16 cellular contexts compared by ENCODE assay signal in genomic region chr11:45811571-45812290, GRCh38. TPM values are rescaled to one million over a fixed set of nuclear protein-coding genes. Genes with fewer than 3 reads are reported as not detected.
DNase-seq lines count a peak whose midpoint lies in the region; ATAC-seq and TF ChIP-seq lines count a peak whose summit lies in the region.
"Had no signal": no experiment of that assay in that cellular context is flagged by ENCODE, and none has a peak within 500 bp of the region (broad histone marks: within the 10 kb centered on the region; RNA-seq: fewer than 3 reads in every experiment).

No MANE protein-coding gene starts in this region.

- no peak for TF ChIP-seq CTCF in CD14-positive monocyte (IDR thresholded peaks at IDR 0.05)
- TF ChIP-seq CTCF in esophagus muscularis mucosa (IDR thresholded peaks at IDR 0.05), result no peak

- peaks cover 0 to 4% (median 0%) of the 10 kb centered on the region in 7 donors for H3K9me3 Mint-ChIP-seq in CD14-positive monocyte
- no peaks in the 10 kb centered on the region for H3K9me3 Mint-ChIP-seq in stimulated activated memory B cell treated with anti-CD40 and anti-IgM and Interleukin-4, amounts not matched to agents 10 μg/mL and 1 μg/mL and 100 μg/mL, for 72 hours
- H3K9me3 Mint-ChIP-seq: CD4-positive, alpha-beta memory T cell had no signal

- H3K27ac ChIP-seq in BLaER1 (peak overlapping the region; percentile 23), esophagus muscularis mucosa (replicated peaks in 1 of 4) (no peak overlapping the region)
- H3K27ac ChIP-seq: C4-2B had no signal

- DNase-seq in CD14-positive monocyte (ENCODE audit: low spot score) (peak; percentile 33), T-helper 17 cell (no peak), esophagus muscularis mucosa (ENCODE audit: extremely low spot score) (no peak), NCI-H526 (lab: John Stamatoyannopoulos, UW) (no peak), NCI-H2029 (lab: John Stamatoyannopoulos, UW) (no peak)
- DNase-seq: CD4-positive, alpha-beta memory T cell; DMS153; DMS79; GDM1; GOT3; H7 had no signal

- H3K36me3 ChIP-seq in BLaER1 (peaks cover 52% of the 10 kb centered on the region), esophagus muscularis mucosa (peaks cover 9 to 50% (median 43%) of the 10 kb centered on the region in 4 donors)

- peak overlapping the region; percentile 61 for H3K4me2 ChIP-seq in BLaER1

- H3K4me3 ChIP-seq in BLaER1 (no peak overlapping the region), esophagus muscularis mucosa (no peak overlapping the region)

- 84% methylated on average over 7 of the region's 8 CpGs for WGBS in esophagus muscularis mucosa

- intact Hi-C loops in CD14-positive monocyte (cut with micrococcal nuclease), result no loop called here
- intact Hi-C loops in esophagus muscularis mucosa (cut with DNase I), result no loop called here

- no peak overlapping the region for H3K9ac ChIP-seq in BLaER1

- H4K20me1 ChIP-seq in BLaER1, result peaks cover 44% of the 10 kb centered on the region

- H3K27me3 ChIP-seq in BLaER1 (no peaks in the 10 kb centered on the region), esophagus muscularis mucosa (no peaks in the 10 kb centered on the region)

- H3K27ac Mint-ChIP-seq in CD14-positive monocyte (peak overlapping the region in 2 of 7 donors; percentile 46), T-helper 17 cell (peak overlapping the region; percentile 77)
- H3K27ac Mint-ChIP-seq in stimulated activated memory B cell treated with anti-CD40 and anti-IgM and Interleukin-4, amounts not matched to agents 10 μg/mL and 1 μg/mL and 100 μg/mL, for 72 hours, result peak overlapping the region; percentile 35
- H3K27ac Mint-ChIP-seq: B cell had no signal

- H3K27me3 Mint-ChIP-seq in CD14-positive monocyte (ENCODE audit: low read depth in 3 of 3) (peaks cover 0 to 1% (median 0%) of the 10 kb centered on the region in 3 donors), T-helper 17 cell (no peaks in the 10 kb centered on the region)
- H3K27me3 Mint-ChIP-seq in stimulated activated memory B cell treated with anti-CD40 and anti-IgM and Interleukin-4, amounts not matched to agents 10 μg/mL and 1 μg/mL and 100 μg/mL, for 72 hours, result no peaks in the 10 kb centered on the region
- H3K27me3 Mint-ChIP-seq: B cell; CD4-positive, alpha-beta memory T cell had no signal

- no peak for TF ChIP-seq POLR2A in esophagus muscularis mucosa (IDR thresholded peaks at IDR 0.05; ENCODE audit: low read depth)

- H3K4me1 Mint-ChIP-seq in CD14-positive monocyte, result peaks cover 27% of the 10 kb centered on the region
- peaks cover 16% of the 10 kb centered on the region for H3K4me1 Mint-ChIP-seq in T-helper 17 cell
- peaks cover 45% of the 10 kb centered on the region for H3K4me1 Mint-ChIP-seq in stimulated activated memory B cell treated with anti-CD40 and anti-IgM and Interleukin-4, amounts not matched to agents 10 μg/mL and 1 μg/mL and 100 μg/mL, for 72 hours

- ATAC-seq in T-helper 17 cell, result no peak
- no peak for ATAC-seq in stimulated activated memory B cell treated with anti-CD40 and anti-IgM and Interleukin-4, amounts not matched to agents 10 μg/mL and 1 μg/mL and 100 μg/mL, for 72 hours
- ATAC-seq: HCT116 had no signal

- H3K4me3 Mint-ChIP-seq in CD14-positive monocyte, result no peak overlapping the region
- no peak overlapping the region for H3K4me3 Mint-ChIP-seq in T-helper 17 cell
- no peak overlapping the region for H3K4me3 Mint-ChIP-seq in stimulated activated memory B cell treated with anti-CD40 and anti-IgM and Interleukin-4, amounts not matched to agents 10 μg/mL and 1 μg/mL and 100 μg/mL, for 72 hours
- H3K4me3 Mint-ChIP-seq: B cell had no signal

- H3K4me1 ChIP-seq in BLaER1 (peaks cover 52% of the 10 kb centered on the region), esophagus muscularis mucosa (peaks cover 15 to 32% (median 21%) of the 10 kb centered on the region in 4 donors)

- no peak for TF ChIP-seq EP300 in esophagus muscularis mucosa (IDR thresholded peaks at IDR 0.05)

- H3K9me3 ChIP-seq in BLaER1 (no peaks in the 10 kb centered on the region), T-helper 17 cell (ENCODE audit: control insufficient read depth, low read length, poor library complexity, severe bottlenecking) (no peaks in the 10 kb centered on the region), esophagus muscularis mucosa (no peaks in the 10 kb centered on the region)

- H3K36me3 Mint-ChIP-seq in CD14-positive monocyte, result peaks cover 34 to 54% of the 10 kb centered on the region in 2 donors
- no peaks in the 10 kb centered on the region for H3K36me3 Mint-ChIP-seq in T-helper 17 cell (ENCODE audit: low read depth)
- peaks cover 28% of the 10 kb centered on the region for H3K36me3 Mint-ChIP-seq in stimulated activated memory B cell treated with anti-CD40 and anti-IgM and Interleukin-4, amounts not matched to agents 10 μg/mL and 1 μg/mL and 100 μg/mL, for 72 hours

RNA-seq across cellular contexts. Expression of gene SLC35C1, which starts 6.8 kb away (rescaled TPM):
- polyA plus RNA-seq in CD14-positive monocyte, result 10 to 100 TPM; 12.8 to 14.0 TPM
- total RNA-seq in T-helper 17 cell (10 to 100 TPM in 1 of 2 donors, 1 to 10 TPM in 1; 7.9 to 12.6 TPM), esophagus muscularis mucosa (10 to 100 TPM in 3 of 4 donors, 1 to 10 TPM in 1; 9.6 to 18.0 (median 13.1) TPM)

RNA-seq across cellular contexts. Expression of gene CRY2, which starts 35.5 kb away (rescaled TPM):
- polyA plus RNA-seq in CD14-positive monocyte, result 1 to 10 TPM; 5.1 to 7.2 TPM
- total RNA-seq in T-helper 17 cell (100 to 1,000 TPM; 200 to 224 TPM), esophagus muscularis mucosa (10 to 100 TPM; 32.0 to 57.6 (median 49.7) TPM)
